13 cellular contexts compared by ENCODE assay signal in the genomic region with DNA sequence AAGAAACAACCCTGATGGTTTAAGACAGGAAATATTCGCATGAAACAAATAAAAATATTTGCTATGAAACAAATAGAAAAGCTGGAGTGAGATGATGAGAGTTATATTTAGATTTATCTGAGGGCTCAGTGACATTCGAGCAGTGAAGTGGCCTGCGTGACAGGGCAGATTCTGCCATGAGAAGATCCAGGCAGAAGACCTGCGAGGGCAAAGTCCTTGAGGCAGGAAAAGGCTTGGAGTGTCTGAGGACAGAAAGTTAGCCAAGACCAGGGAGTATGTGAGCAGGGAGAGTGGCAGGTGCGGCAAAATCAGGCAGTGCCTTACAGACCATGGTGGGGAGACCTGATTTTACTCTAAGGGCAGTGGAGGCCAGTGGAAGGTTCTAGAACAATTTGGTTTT.
"Had no signal": no experiment of that assay in that cellular context is flagged by ENCODE, and none has a peak within 500 bp of the region (broad histone marks: within the 10 kb centered on the region; RNA-seq: fewer than 3 reads in every experiment).

No MANE protein-coding gene starts in this region.

- H3K36me3 Mint-ChIP-seq: activated naive CD8-positive, alpha-beta T cell; natural killer cell had no signal

- H3K9me3 ChIP-seq: lower lobe of right lung, prostate gland, uterus had no signal

- H3K9me3 Mint-ChIP-seq: activated T-cell treated with anti-CD3 and anti-CD28 coated beads, Interleukin-2, amount 50 U/mL, for 4 hours; natural killer cell had no signal

- H3K4me3 Mint-ChIP-seq: activated naive CD8-positive, alpha-beta T cell; activated T-cell treated with anti-CD3 and anti-CD28 coated beads, Interleukin-2, amount 50 U/mL, for 4 hours; brain; natural killer cell had no signal

- DNase-seq: activated CD4-positive, alpha-beta T cell treated with anti-CD3 and anti-CD28 coated beads for 1 hour; activated CD4-positive, alpha-beta T cell treated with anti-CD3 and anti-CD28 coated beads, Interleukin-2, amount 50 U/mL, for 48 hours; activated gamma-delta T cell; activated T-cell treated with anti-CD3 and anti-CD28 coated beads, Interleukin-2, amount 50 U/mL, for 4 hours; amygdala; islet precursor cell; lower lobe of right lung; natural killer cell; T-helper 9 cell; uterus had no signal

- H3K4me1 ChIP-seq: prostate gland, uterus had no signal

- H3K4me1 Mint-ChIP-seq: brain had no signal

- H3K27ac ChIP-seq: lower lobe of right lung, prostate gland, uterus had no signal

- H3K27ac Mint-ChIP-seq: activated naive CD8-positive, alpha-beta T cell; natural killer cell had no signal

- H3K4me3 ChIP-seq: lower lobe of right lung, prostate gland, uterus had no signal

- H3K27me3 ChIP-seq: uterus had no signal

- H3K36me3 ChIP-seq: lower lobe of right lung, prostate gland, uterus had no signal

- ATAC-seq: activated T-cell treated with anti-CD3 and anti-CD28 coated beads, Interleukin-2, amount 50 U/mL, for 4 hours; lower lobe of right lung; natural killer cell had no signal
